ENCODE assay signal across 8 cellular contexts in genomic region chr9:18032636-18033035, GRCh38.
"Had no signal": no experiment of that assay in that cellular context is flagged by ENCODE, and none has a peak within 500 bp of the region (broad histone marks: within the 10 kb centered on the region; RNA-seq: fewer than 3 reads in every experiment).

No MANE protein-coding gene starts in this region.

- DNase-seq: GDM1, GF-D8 had no signal

- ATAC-seq: GM12878 had no signal

- FAIRE-seq: G401.6, GM12878, GM12891, GM12892, GM18507, GM19239 had no signal

- H3K4me3 ChIP-seq: GM12878 had no signal
